In genomic region chr10:109893371-109893770, GRCh38 we compare ENCODE assay signal across 12 cellular contexts. TPM values are rescaled to one million over a fixed set of nuclear protein-coding genes. Genes with fewer than 3 reads are reported as not detected.
DNase-seq lines count a peak whose midpoint lies in the region; ATAC-seq and TF ChIP-seq lines count a peak whose summit lies in the region.
"Had no signal": no experiment of that assay in that cellular context is flagged by ENCODE, and none has a peak within 500 bp of the region (broad histone marks: within the 10 kb centered on the region; RNA-seq: fewer than 3 reads in every experiment).

No MANE protein-coding gene starts in this region.

- H3K4me1 Mint-ChIP-seq in WTC11 = peaks cover 37% of the 10 kb centered on the region
- H3K4me1 Mint-ChIP-seq in activated CD8-positive, alpha-beta memory T cell treated with anti-CD3 and anti-CD28 coated beads, Interleukin-2, amount 10 ng/mL, durations not matched to agents 7 days and 5 days = peaks cover 31% of the 10 kb centered on the region
- H3K4me1 Mint-ChIP-seq in stimulated activated naive B cell treated with anti-CD40 and anti-IgM and Interleukin-4, amounts not matched to agents 10 μg/mL and 1 μg/mL and 100 μg/mL, for 72 hours = peaks cover 9 to 33% of the 10 kb centered on the region in 2 donors

- peaks cover 6% of the 10 kb centered on the region for H3K9me3 Mint-ChIP-seq in WTC11
- no peaks in the 10 kb centered on the region for H3K9me3 Mint-ChIP-seq in activated CD8-positive, alpha-beta memory T cell treated with anti-CD3 and anti-CD28 coated beads, Interleukin-2, amount 10 ng/mL, durations not matched to agents 7 days and 5 days (ENCODE audit: low read depth)
- H3K9me3 Mint-ChIP-seq in stimulated activated naive B cell treated with anti-CD40 and anti-IgM and Interleukin-4, amounts not matched to agents 10 μg/mL and 1 μg/mL and 100 μg/mL, for 72 hours = no peaks in the 10 kb centered on the region
- H3K9me3 Mint-ChIP-seq: activated naive CD4-positive, alpha-beta T cell treated with anti-CD3 and anti-CD28 coated beads, Interleukin-2, amount 50 U/mL, for 72 hours; T-helper 1 cell treated with Interleukin-12 subunit alpha and Interleukin-12 subunit beta and Interleukin-4 antibody, amounts not matched to agents 30 μg/mL and 1 μg/mL, for 36 hours had no signal

- peak overlapping the region; percentile 40; the same call in 1 of the 2 replicates for H3K9ac ChIP-seq in KMS-11
- H3K9ac ChIP-seq in iPS-20b (ENCODE audit: low read depth, low read length) = peak overlapping the region; percentile 42; the same call in 1 of the 2 replicates
- no peak overlapping the region for H3K9ac ChIP-seq in stomach smooth muscle (ENCODE audit: low read length in 2 of 2)

- peaks cover 39% of the 10 kb centered on the region for H3K36me3 Mint-ChIP-seq in WTC11
- H3K36me3 Mint-ChIP-seq in activated CD8-positive, alpha-beta memory T cell treated with anti-CD3 and anti-CD28 coated beads, Interleukin-2, amount 10 ng/mL, durations not matched to agents 7 days and 5 days = peaks cover 47% of the 10 kb centered on the region
- H3K36me3 Mint-ChIP-seq in stimulated activated naive B cell treated with anti-CD40 and anti-IgM and Interleukin-4, amounts not matched to agents 10 μg/mL and 1 μg/mL and 100 μg/mL, for 72 hours = peaks cover 50 to 56% of the 10 kb centered on the region in 2 donors

- H3K27ac ChIP-seq in KMS-11 (peak overlapping the region; percentile 99), iPS-20b (ENCODE audit: low read length) (peak overlapping the region; percentile 81), stomach smooth muscle (ENCODE audit: low read length) (peak overlapping the region; percentile 55)

- peak overlapping the region; percentile 54 for H3K4me2 ChIP-seq in KMS-11

- peaks cover 100% of the 10 kb centered on the region for H3K4me1 ChIP-seq in KMS-11 (ENCODE audit: low read depth, poor library complexity, severe bottlenecking)
- H3K4me1 ChIP-seq in iPS-20b (ENCODE audit: insufficient read depth, low read length) = peaks cover 14% of the 10 kb centered on the region
- H3K4me1 ChIP-seq in stomach smooth muscle (ENCODE audit: control insufficient read depth, insufficient read depth, low read length) = peaks cover 44% of the 10 kb centered on the region

- no peak overlapping the region for H2AFZ ChIP-seq in KMS-11 (ENCODE audit: low read depth)

- no peak for TF ChIP-seq CTCF in KMS-11 (conservative IDR thresholded peaks at IDR 0.05; ENCODE audit: low read depth, low read length)
- no peak for TF ChIP-seq CTCF in WTC11 (IDR thresholded peaks at IDR 0.05)

- H4K20me1 ChIP-seq in KMS-11 (ENCODE audit: insufficient read depth) = no peaks in the 10 kb centered on the region

- CTCF ChIA-PET in WTC11 (lab: Charles Lee) = interaction anchor here (0.6 to 6.6 kb wide), 3 partner anchors 9 to 301 kb away, joined by 3 to 56 read pairs (median 5); no protein-coding TSS in a partner anchor
- CTCF ChIA-PET in activated CD8-positive, alpha-beta memory T cell treated with anti-CD3 and anti-CD28 coated beads, Interleukin-2, amount 10 ng/mL, durations not matched to agents 7 days and 5 days (lab: Charles Lee) = interaction anchor here (0.9 to 1.9 kb wide), 2 partner anchors 9 to 10 kb away, joined by 3 to 7 read pairs; no protein-coding TSS in a partner anchor

- H3K27me3 ChIP-seq in KMS-11 (ENCODE audit: insufficient read depth, low read depth) (no peaks in the 10 kb centered on the region), iPS-20b (ENCODE audit: insufficient read depth, low read length) (no peaks in the 10 kb centered on the region), stomach smooth muscle (ENCODE audit: control insufficient read depth in 1 of 2, insufficient read depth in 2 of 2, low read length in 2 of 2) (no peaks in the 10 kb centered on the region)
- H3K27me3 ChIP-seq: transverse colon had no signal

- no peaks in the 10 kb centered on the region for H3K36me3 ChIP-seq in KMS-11 (ENCODE audit: insufficient read depth)
- peaks cover 22% of the 10 kb centered on the region for H3K36me3 ChIP-seq in iPS-20b (ENCODE audit: insufficient read depth, low read depth, low read length)
- peaks cover 15 to 21% of the 10 kb centered on the region in 2 donors for H3K36me3 ChIP-seq in stomach smooth muscle (ENCODE audit: control insufficient read depth in 2 of 2, insufficient read depth in 2 of 2, low read length in 2 of 2)

- DNase-seq in WTC11 (ENCODE audit: low spot score) (no peak), NOMO-1 (lab: John Stamatoyannopoulos, UW; ENCODE audit: unreplicated experiment in 2 of 2) (no peak), NCI-H1092 (lab: John Stamatoyannopoulos, UW) (no peak)
- no peak for DNase-seq in activated CD8-positive, alpha-beta memory T cell treated with anti-CD3 and anti-CD28 coated beads, Interleukin-2, amount 10 ng/mL, durations not matched to agents 7 days and 5 days
- no peak for DNase-seq in stimulated activated naive B cell treated with anti-CD40 and anti-IgM and Interleukin-4, amounts not matched to agents 10 μg/mL and 1 μg/mL and 100 μg/mL, for 72 hours
- DNase-seq: midbrain, transverse colon had no signal

- no peak overlapping the region for H3K4me3 Mint-ChIP-seq in WTC11
- no peak overlapping the region for H3K4me3 Mint-ChIP-seq in activated CD8-positive, alpha-beta memory T cell treated with anti-CD3 and anti-CD28 coated beads, Interleukin-2, amount 10 ng/mL, durations not matched to agents 7 days and 5 days
- no peak overlapping the region for H3K4me3 Mint-ChIP-seq in stimulated activated naive B cell treated with anti-CD40 and anti-IgM and Interleukin-4, amounts not matched to agents 10 μg/mL and 1 μg/mL and 100 μg/mL, for 72 hours
- H3K4me3 Mint-ChIP-seq: T-helper 1 cell treated with Interleukin-12 subunit alpha and Interleukin-12 subunit beta and Interleukin-4 antibody, amounts not matched to agents 30 μg/mL and 1 μg/mL, for 36 hours had no signal

- ATAC-seq in WTC11 = no peak
- ATAC-seq in activated CD8-positive, alpha-beta memory T cell treated with anti-CD3 and anti-CD28 coated beads, Interleukin-2, amount 10 ng/mL, durations not matched to agents 7 days and 5 days = no peak
- ATAC-seq in stimulated activated naive B cell treated with anti-CD40 and anti-IgM and Interleukin-4, amounts not matched to agents 10 μg/mL and 1 μg/mL and 100 μg/mL, for 72 hours (replicated peaks) = no peak

- H3K9me3 ChIP-seq in iPS-20b (ENCODE audit: insufficient read depth, low read depth, low read length) (no peaks in the 10 kb centered on the region), stomach smooth muscle (ENCODE audit: control insufficient read depth in 2 of 2, low read length in 2 of 2) (no peaks in the 10 kb centered on the region)
- H3K9me3 ChIP-seq: transverse colon had no signal

- H3K27me3 Mint-ChIP-seq in WTC11 (ENCODE audit: low read depth) = no peaks in the 10 kb centered on the region
- no peaks in the 10 kb centered on the region for H3K27me3 Mint-ChIP-seq in activated CD8-positive, alpha-beta memory T cell treated with anti-CD3 and anti-CD28 coated beads, Interleukin-2, amount 10 ng/mL, durations not matched to agents 7 days and 5 days
- H3K27me3 Mint-ChIP-seq in stimulated activated naive B cell treated with anti-CD40 and anti-IgM and Interleukin-4, amounts not matched to agents 10 μg/mL and 1 μg/mL and 100 μg/mL, for 72 hours = no peaks in the 10 kb centered on the region

- H3K27ac Mint-ChIP-seq in WTC11 = peak overlapping the region; percentile 53
- no peak overlapping the region for H3K27ac Mint-ChIP-seq in activated CD8-positive, alpha-beta memory T cell treated with anti-CD3 and anti-CD28 coated beads, Interleukin-2, amount 10 ng/mL, durations not matched to agents 7 days and 5 days
- H3K27ac Mint-ChIP-seq in stimulated activated naive B cell treated with anti-CD40 and anti-IgM and Interleukin-4, amounts not matched to agents 10 μg/mL and 1 μg/mL and 100 μg/mL, for 72 hours = no peak overlapping the region

- H3K79me2 ChIP-seq in KMS-11 (ENCODE audit: insufficient read depth, low read depth) = peaks cover 60% of the 10 kb centered on the region

- POLR2A ChIA-PET in WTC11 (lab: Charles Lee) = interaction anchor here (0.6 kb wide), 1 partner anchor 412 kb away, joined by 3 read pairs; no protein-coding TSS in a partner anchor

- H3K4me3 ChIP-seq in KMS-11 (IDR thresholded peaks at IDR 0.05; ENCODE audit: insufficient read depth, low read depth, low read length) (no peak overlapping the region), iPS-20b (ENCODE audit: low read length) (no peak overlapping the region), stomach smooth muscle (ENCODE audit: low read length in 2 of 2) (no peak overlapping the region)
- H3K4me3 ChIP-seq: transverse colon had no signal

TF ChIP-seq in WTC11, 78 proteins besides CTCF, POLR2A, EP300 and RAD21 (continues in another document):
- TF ChIP-seq ZSCAN18 (CRISPR knock-in tag; IDR thresholded peaks at IDR 0.05) = no peak
- no peak for TF ChIP-seq ZNF263 (CRISPR knock-in tag; IDR thresholded peaks at IDR 0.05; ENCODE audit: low read depth)
- TF ChIP-seq CREB1 (CRISPR knock-in tag; IDR thresholded peaks at IDR 0.05) = no peak
- TF ChIP-seq EMX1 (CRISPR knock-in tag; IDR thresholded peaks at IDR 0.05) = no peak
- TF ChIP-seq, protein P1, sequence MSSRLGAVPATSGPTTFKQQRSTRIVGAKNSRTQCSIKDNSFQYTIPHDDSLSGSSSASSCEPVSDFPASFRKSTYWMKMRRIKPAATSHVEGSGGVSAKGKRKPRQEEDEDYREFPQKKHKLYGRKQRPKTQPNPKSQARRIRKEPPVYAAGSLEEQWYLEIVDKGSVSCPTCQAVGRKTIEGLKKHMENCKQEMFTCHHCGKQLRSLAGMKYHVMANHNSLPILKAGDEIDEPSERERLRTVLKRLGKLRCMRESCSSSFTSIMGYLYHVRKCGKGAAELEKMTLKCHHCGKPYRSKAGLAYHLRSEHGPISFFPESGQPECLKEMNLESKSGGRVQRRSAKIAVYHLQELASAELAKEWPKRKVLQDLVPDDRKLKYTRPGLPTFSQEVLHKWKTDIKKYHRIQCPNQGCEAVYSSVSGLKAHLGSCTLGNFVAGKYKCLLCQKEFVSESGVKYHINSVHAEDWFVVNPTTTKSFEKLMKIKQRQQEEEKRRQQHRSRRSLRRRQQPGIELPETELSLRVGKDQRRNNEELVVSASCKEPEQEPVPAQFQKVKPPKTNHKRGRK (CRISPR knock-in tag; IDR thresholded peaks at IDR 0.05; ENCODE audit: borderline replicate concordance) = no peak
- no peak for TF ChIP-seq KAT7 (CRISPR knock-in tag; IDR thresholded peaks at IDR 0.05; ENCODE audit: borderline replicate concordance)

RNA-seq across cellular contexts. Expression of gene XPNPEP1, which starts 29.9 kb away (rescaled TPM):
- 57.1 to 60.2 TPM (median 59.3 TPM) in 3 replicates for total RNA-seq in WTC11 (2021)
- total RNA-seq in activated CD8-positive, alpha-beta memory T cell treated with anti-CD3 and anti-CD28 coated beads, Interleukin-2, amount 10 ng/mL, durations not matched to agents 7 days and 5 days = 10 to 100 TPM; 72.7 to 84.8 TPM

Comparison
In these comparisons a context has a peak if more than half of its experiments do, and no peak if none do; other contexts are left out.
1. H3K9ac ChIP-seq: peak in KMS-11 (single experiment) and iPS-20b (single experiment); none in stomach smooth muscle (0 of 2).
2. Peak in every context shown above with its lines, with median percentiles within 50 percentile points of each other: H3K27ac ChIP-seq.